10 cellular contexts compared by ENCODE assay signal in the genomic region with DNA sequence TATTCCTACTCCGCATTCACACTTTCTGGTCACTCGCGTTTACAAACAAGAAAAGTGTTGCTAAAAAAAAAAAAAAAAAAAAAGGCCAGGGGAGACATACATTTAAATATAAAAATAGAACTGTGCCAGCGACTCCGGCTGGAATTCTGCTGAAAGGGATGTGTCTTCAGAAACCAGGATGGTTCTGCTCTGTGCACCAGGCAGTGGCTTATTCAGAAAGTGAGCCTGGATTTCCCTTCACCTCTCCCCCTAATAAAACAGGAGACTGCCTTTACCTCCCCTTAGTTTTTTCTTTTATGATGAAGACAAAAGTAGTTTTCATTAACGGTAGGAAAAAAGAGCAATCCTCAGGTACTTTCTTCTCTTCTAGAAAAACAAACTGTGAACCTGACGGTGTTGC. TPM values are rescaled to one million over a fixed set of nuclear protein-coding genes. Genes with fewer than 3 reads are reported as not detected.
A peak's percentile ranks its signal among the peaks of the same experiment; 100 is the strongest.
DNase-seq lines count a peak whose midpoint lies in the region; ATAC-seq and TF ChIP-seq lines count a peak whose summit lies in the region.
"Had no signal": no experiment of that assay in that cellular context is flagged by ENCODE, and none has a peak within 500 bp of the region (broad histone marks: within the 10 kb centered on the region; RNA-seq: fewer than 3 reads in every experiment).

No MANE protein-coding gene starts in this region.

- H3K9me3 ChIP-seq in tibial artery, result no peaks in the 10 kb centered on the region

- H3K27me3 ChIP-seq in tibial artery, result no peaks in the 10 kb centered on the region

- no peak overlapping the region for H3K27ac Mint-ChIP-seq in Calu3 (ENCODE audit: unreplicated experiment)
- H3K27ac Mint-ChIP-seq: mesothelial cell of epicardium had no signal

- no TSS peak for BruUV-seq in Calu3 (replicated peaks; lab: Mats Ljungman, UMichigan)

- no peaks in the 10 kb centered on the region for H3K36me3 Mint-ChIP-seq in Calu3 (ENCODE audit: insufficient read depth, unreplicated experiment)
- H3K36me3 Mint-ChIP-seq: mesothelial cell of epicardium had no signal

- DNase-seq in DMS53 (lab: John Stamatoyannopoulos, UW) (peak; percentile 40), DMS53 treated with DMSO at 0.1 percent for 48 hours (lab: John Stamatoyannopoulos, UW; ENCODE audit: unreplicated experiment) (no peak), cerebellum (ENCODE audit: low spot score) (peak; percentile 38), lower leg skin (ENCODE audit: low spot score in 2 of 2) (no peak), tibial artery (no peak), Calu3 (no peak)
- DNase-seq in stimulated activated CD4-positive, alpha-beta T cell treated with anti-CD3 and anti-CD28 coated beads, Interleukin-1b, Interleukin-23, amount 100 ng/mL, for 48 hours, result no peak
- DNase-seq: NCI-H1436 had no signal

- H3K27me3 Mint-ChIP-seq in Calu3 (ENCODE audit: unreplicated experiment), result no peaks in the 10 kb centered on the region

- no peak overlapping the region for H3K4me3 Mint-ChIP-seq in Calu3 (ENCODE audit: low read depth, unreplicated experiment)
- H3K4me3 Mint-ChIP-seq: mesothelial cell of epicardium had no signal

- H3K4me3 ChIP-seq in lower leg skin (ENCODE audit: low read depth, poor library complexity, severe bottlenecking) (peak overlapping the region; percentile 41), tibial artery (peak overlapping the region; percentile 60 to 64)

- TF ChIP-seq CTCF in lower leg skin (IDR thresholded peaks at IDR 0.05) (no peak), tibial artery (IDR thresholded peaks at IDR 0.05) (no peak), Calu3 (IDR thresholded peaks at IDR 0.05; ENCODE audit: unreplicated experiment) (no peak)

- ATAC-seq in HG03095 (IDR thresholded peaks at IDR 0.05; ENCODE audit: unreplicated experiment), result no peak

- no peak for TF ChIP-seq POLR2A in lower leg skin (IDR thresholded peaks at IDR 0.05)

- H3K4me1 ChIP-seq in tibial artery, result peaks cover 0 to 39% (median 20%) of the 10 kb centered on the region in 4 donors

- WGBS in lower leg skin, 2 donors, result 1% methylated on average over 7 of the region's 7 CpGs

- intact Hi-C loops in lower leg skin (cut with DNase I; ENCODE audit: low total_unique reads) (no loop called here), tibial artery (cut with DNase I; ENCODE audit: low total_unique reads) (loop anchor here (10.0 kb wide), 1 partner anchor 112 kb away; no protein-coding TSS in a partner anchor), Calu3 (cut with micrococcal nuclease; ENCODE audit: unreplicated experiment) (no loop called here)

- no peaks in the 10 kb centered on the region for H3K4me1 Mint-ChIP-seq in Calu3 (ENCODE audit: low read depth, unreplicated experiment)

- CTCF ChIA-PET in Calu3 (lab: Charles Lee), result interaction anchor here (1.2 to 3.2 kb wide), 2 partner anchors 11 to 62 kb away, joined by 5 to 22 read pairs; no protein-coding TSS in a partner anchor

- no peaks in the 10 kb centered on the region for H3K9me3 Mint-ChIP-seq in Calu3 (ENCODE audit: low read depth, unreplicated experiment)
- H3K9me3 Mint-ChIP-seq: mesothelial cell of epicardium had no signal

- H3K27ac ChIP-seq in tibial artery, result peak overlapping the region; percentile 75 to 78

- no peaks in the 10 kb centered on the region for H3K36me3 ChIP-seq in tibial artery

RNA-seq across cellular contexts. Expression of a gene that starts 0.4 kb away (rescaled TPM):
- total RNA-seq in cerebellum, result 12.1 TPM
- 10 to 100 TPM; 32.4 to 67.4 (median 42.9) TPM for total RNA-seq in lower leg skin
- 0.29 TPM in 1 of 2 replicates, not detected in the other for total RNA-seq in Calu3 (2022)

RNA-seq across cellular contexts. Expression of a gene that starts 54.7 kb away (rescaled TPM):
- total RNA-seq in cerebellum (not detected), lower leg skin (under 1 TPM in 1 of 4 donors, not detected in 3; 0.59 TPM), Calu3 (2022) (not detected in 2 replicates)
- total RNA-seq: mesothelial cell of epicardium had no signal

Comparison
In these comparisons a context has a peak if more than half of its experiments do, and no peak if none do; other contexts are left out.
1. DNase-seq: peak in DMS53 (single experiment) and cerebellum (single experiment); none in DMS53 treated with DMSO at 0.1 percent for 48 hours (single experiment), lower leg skin (0 of 2), tibial artery (0 of 2), stimulated activated CD4-positive, alpha-beta T cell treated with anti-CD3 and anti-CD28 coated beads, Interleukin-1b, Interleukin-23, amount 100 ng/mL, for 48 hours (single experiment) and Calu3 (single experiment).
2. RNA of a gene that starts 0.4 kb away (total RNA-seq): 32.4 to 67.4 TPM in lower leg skin and 12.1 TPM in cerebellum (single experiment); 0.29 TPM in Calu3; every median in the first group is over 10 times any median in the second.